Comparison of ENCODE assay signal across 1 cellular context in genomic region chr15:49620658-49621326, GRCh38.
A peak's percentile ranks its signal among the peaks of the same experiment; 100 is the strongest.
TF ChIP-seq lines count a peak whose summit lies in the region.

DTWD1 (plus strand) TSS chr15:49621048; CDS start chr15:49625168, 4,120 bp downstream.
FAM227B (minus strand) TSS chr15:49620818; CDS start chr15:49615171, 5,647 bp downstream.

TF ChIP-seq in HepG2, 621 proteins besides CTCF, POLR2A, EP300 and RAD21 (continued from another document and continues in another):
- TF ChIP-seq THAP9 (CRISPR knock-in tag; IDR thresholded peaks at IDR 0.05; ENCODE audit: borderline replicate concordance) (peak; percentile 83; the same call in 1 of the 2 replicates), FOXC1 (CRISPR knock-in tag; IDR thresholded peaks at IDR 0.05; ENCODE audit: borderline replicate concordance) (peak; percentile 96), MTERF4 (CRISPR knock-in tag; IDR thresholded peaks at IDR 0.05) (peak; percentile 96), ZBTB8A (CRISPR knock-in tag; IDR thresholded peaks at IDR 0.05; ENCODE audit: borderline replicate concordance, low read depth) (peak; percentile 59; the same call in 1 of the 2 replicates), JARID2 (CRISPR knock-in tag; IDR thresholded peaks at IDR 0.05; ENCODE audit: insufficient replicate concordance) (no peak), CCDC6 (CRISPR knock-in tag; IDR thresholded peaks at IDR 0.05) (peak; percentile 71; the same call in 1 of the 2 replicates), GFI1 (CRISPR knock-in tag; IDR thresholded peaks at IDR 0.05; ENCODE audit: borderline replicate concordance) (peak; percentile 84), RFX1 (IDR thresholded peaks at IDR 0.05) (peak; percentile 84), HOXA5 (CRISPR knock-in tag; IDR thresholded peaks at IDR 0.05) (peak; percentile 96), U2AF2 (IDR thresholded peaks at IDR 0.05; ENCODE audit: low read depth, low read length) (no peak; the same call in 1 of the 2 replicates), CBX2 (IDR thresholded peaks at IDR 0.05; ENCODE audit: low read depth, low read length) (no peak; the same call in 1 of the 2 replicates), CBX2 (CRISPR knock-in tag; IDR thresholded peaks at IDR 0.05; ENCODE audit: low read depth) (0 out of 2 replicates have a peak, but pooled peaks have one; percentile 72), HNF4G (IDR thresholded peaks at IDR 0.05; ENCODE audit: borderline replicate concordance, low read depth, low read length) (no peak; the same call in 1 of the 2 replicates), HNF4G (CRISPR knock-in tag; IDR thresholded peaks at IDR 0.05; ENCODE audit: borderline replicate concordance, low read depth) (peak; percentile 59), TGIF2 (CRISPR knock-in tag; IDR thresholded peaks at IDR 0.05) (peak; percentile 62; the same call in 1 of the 2 replicates), RXRB (CRISPR knock-in tag; IDR thresholded peaks at IDR 0.05; ENCODE audit: borderline replicate concordance) (peak; percentile 96), NAIF1 (CRISPR knock-in tag; IDR thresholded peaks at IDR 0.05; ENCODE audit: borderline replicate concordance) (peak; percentile 97), BCL6 (CRISPR knock-in tag; IDR thresholded peaks at IDR 0.05) (peak; percentile 83), GATA4 (IDR thresholded peaks at IDR 0.05; ENCODE audit: borderline replicate concordance, low read depth) (peak; percentile 35; the same call in 1 of the 2 replicates), GRHL1 (CRISPR knock-in tag; conservative IDR thresholded peaks at IDR 0.05) (no peak), ZNF576 (CRISPR knock-in tag; IDR thresholded peaks at IDR 0.05) (0 out of 2 replicates have a peak, but pooled peaks have one; percentile 44), ZNF549 (CRISPR knock-in tag; IDR thresholded peaks at IDR 0.05) (no peak), CSRNP2 (CRISPR knock-in tag; conservative IDR thresholded peaks at IDR 0.05; ENCODE audit: low read depth) (no peak), ZBTB2 (CRISPR knock-in tag; IDR thresholded peaks at IDR 0.05; ENCODE audit: low read depth) (peak; percentile 88), ZNF747 (CRISPR knock-in tag; IDR thresholded peaks at IDR 0.05; ENCODE audit: borderline replicate concordance) (peak; percentile 99), MEF2D (CRISPR knock-in tag; IDR thresholded peaks at IDR 0.05) (peak; percentile 93), ZNF616 (CRISPR knock-in tag; IDR thresholded peaks at IDR 0.05; ENCODE audit: low read depth) (peak; percentile 90), HNRNPH1 (optimal IDR thresholded peaks at IDR 0.05; ENCODE audit: low read depth, low read length) (no peak), ZNF703 (CRISPR knock-in tag; IDR thresholded peaks at IDR 0.05; ENCODE audit: borderline replicate concordance) (peak; percentile 63; the same call in 1 of the 2 replicates), CEBPZ (IDR thresholded peaks at IDR 0.05; ENCODE audit: low read length) (no peak), ZNF816 (CRISPR knock-in tag; IDR thresholded peaks at IDR 0.05; ENCODE audit: borderline replicate concordance) (no peak), ZFP41 (CRISPR knock-in tag; IDR thresholded peaks at IDR 0.05; ENCODE audit: borderline replicate concordance) (peak; percentile 77; the same call in 1 of the 2 replicates), REXO4 (CRISPR knock-in tag; IDR thresholded peaks at IDR 0.05; ENCODE audit: borderline replicate concordance) (no peak), CEBPB (IDR thresholded peaks at IDR 0.05; ENCODE audit: borderline replicate concordance, low read depth, low read length) (peak; percentile 95), PHF5A (CRISPR knock-in tag; IDR thresholded peaks at IDR 0.05; ENCODE audit: low read depth, unreplicated experiment) (peak; percentile 66), FOXM1 (CRISPR knock-in tag; IDR thresholded peaks at IDR 0.05) (no peak), ZFP90 (CRISPR knock-in tag; IDR thresholded peaks at IDR 0.05; ENCODE audit: borderline replicate concordance) (peak; percentile 95), ZBTB4 (CRISPR knock-in tag; IDR thresholded peaks at IDR 0.05; ENCODE audit: borderline replicate concordance) (peak; percentile 93), HOXA3 (CRISPR knock-in tag; IDR thresholded peaks at IDR 0.05) (peak; percentile 96), ZNF362 (CRISPR knock-in tag; IDR thresholded peaks at IDR 0.05; ENCODE audit: borderline replicate concordance) (peak; percentile 66; the same call in 1 of the 2 replicates), ZKSCAN1 (IDR thresholded peaks at IDR 0.05; ENCODE audit: low read length) (0 out of 2 replicates have a peak, but pooled peaks have one; percentile 55), ZSCAN9 (CRISPR knock-in tag; IDR thresholded peaks at IDR 0.05; ENCODE audit: borderline replicate concordance) (peak; percentile 95; the same call in 1 of the 2 replicates), ZNF101 (CRISPR knock-in tag; IDR thresholded peaks at IDR 0.05; ENCODE audit: borderline replicate concordance, low read depth) (no peak), CAMTA2 (CRISPR knock-in tag; IDR thresholded peaks at IDR 0.05; ENCODE audit: borderline replicate concordance) (peak; percentile 46; the same call in 1 of the 2 replicates), KDM1A (CRISPR knock-in tag; IDR thresholded peaks at IDR 0.05) (no peak), PAWR (CRISPR knock-in tag; IDR thresholded peaks at IDR 0.05; ENCODE audit: borderline replicate concordance) (no peak), NCOA2 (CRISPR knock-in tag; IDR thresholded peaks at IDR 0.05) (peak; percentile 70)
